Comparison of ENCODE assay signal across 8 cellular contexts in genomic region chr11:68009391-68010000, GRCh38. TPM values are rescaled to one million over a fixed set of nuclear protein-coding genes. Genes with fewer than 3 reads are reported as not detected.
DNase-seq lines count a peak whose midpoint lies in the region; ATAC-seq and TF ChIP-seq lines count a peak whose summit lies in the region.

No MANE protein-coding gene starts in this region.

- DNase-seq in G401 (ENCODE audit: low spot score) = peak; percentile 28
- DNase-seq in NOMO-1 treated with DMSO at 0.1 percent for 48 hours (lab: John Stamatoyannopoulos, UW; ENCODE audit: unreplicated experiment) = peak; percentile 67
- DNase-seq in colonic mucosa = no peak
- DNase-seq in activated naive CD4-positive, alpha-beta T cell treated with anti-CD3 and anti-CD28 coated beads, Interleukin-2, amount 50 U/mL, for 72 hours (ENCODE audit: low spot score in 2 of 2) = no peak

- H3K36me3 Mint-ChIP-seq in activated naive CD4-positive, alpha-beta T cell treated with anti-CD3 and anti-CD28 coated beads, Interleukin-2, amount 50 U/mL, for 72 hours = no peaks in the 10 kb centered on the region

- H3K27ac ChIP-seq in colonic mucosa (peak overlapping the region; percentile 93), neutrophil (peak overlapping the region; percentile 95)

- in situ Hi-C loops in G401 (cut with HindIII; ENCODE audit: low sequenced_read_pairs) = no loop called here

- H3K9ac ChIP-seq in colonic mucosa (ENCODE audit: low read depth in 2 of 2, low read length in 2 of 2) = peak overlapping the region in 1 of 2 donors; percentile 94

- intact Hi-C loops in colonic mucosa (cut with DNase I) = no loop called here

- H3K27ac Mint-ChIP-seq in activated naive CD4-positive, alpha-beta T cell treated with anti-CD3 and anti-CD28 coated beads, Interleukin-2, amount 50 U/mL, for 72 hours = no peak overlapping the region

- TF ChIP-seq CTCF in colonic mucosa (IDR thresholded peaks at IDR 0.05) (no peak), neutrophil (IDR thresholded peaks at IDR 0.05) (no peak)

- H3K4me1 ChIP-seq in colonic mucosa (peaks cover 13% of the 10 kb centered on the region), neutrophil (ENCODE audit: control insufficient read depth in 1 of 2, insufficient read depth in 1 of 2, low read depth in 1 of 2, low read length in 1 of 2) (peaks cover 65 to 68% of the 10 kb centered on the region in 2 experiments)

- ATAC-seq in GM19395 (IDR thresholded peaks at IDR 0.05; ENCODE audit: unreplicated experiment) = no peak
- ATAC-seq in GM21526 (IDR thresholded peaks at IDR 0.05; ENCODE audit: low FRiP score, unreplicated experiment) = no peak
- no peak for ATAC-seq in activated naive CD4-positive, alpha-beta T cell treated with anti-CD3 and anti-CD28 coated beads, Interleukin-2, amount 50 U/mL, for 72 hours
- no peak for ATAC-seq in HG03571 (IDR thresholded peaks at IDR 0.05; ENCODE audit: unreplicated experiment)

- no peaks in the 10 kb centered on the region for H3K9me3 ChIP-seq in colonic mucosa
- H3K9me3 ChIP-seq in neutrophil = no peaks in the 10 kb centered on the region

- no peaks in the 10 kb centered on the region for H3K9me3 Mint-ChIP-seq in activated naive CD4-positive, alpha-beta T cell treated with anti-CD3 and anti-CD28 coated beads, Interleukin-2, amount 50 U/mL, for 72 hours

- H3K27me3 ChIP-seq in colonic mucosa (no peaks in the 10 kb centered on the region), neutrophil (no peaks in the 10 kb centered on the region)

- H3K4me3 ChIP-seq in colonic mucosa (peak overlapping the region; percentile 29), neutrophil (ENCODE audit: low read depth in 1 of 2, low read length in 1 of 2) (peak overlapping the region; percentile 74 to 78)

- H3K36me3 ChIP-seq in colonic mucosa = no peaks in the 10 kb centered on the region
- H3K36me3 ChIP-seq in neutrophil = peaks cover 4% of the 10 kb centered on the region

RNA-seq across cellular contexts. Expression of gene ALDH3B1, which starts 0.6 kb away (rescaled TPM):
- 1.2 and 2.1 TPM in 2 replicates for total RNA-seq in G401 (2014; rRNA removed; shearing (Covaris generic))
- total RNA-seq in colonic mucosa = 10 to 100 TPM; 17.7 to 18.8 TPM
- under 1 TPM in 1 of 2 donors, not detected in 1; 0.11 TPM for total RNA-seq in activated naive CD4-positive, alpha-beta T cell treated with anti-CD3 and anti-CD28 coated beads, Interleukin-2, amount 50 U/mL, for 72 hours

RNA-seq across cellular contexts. Expression of gene UNC93B1, which starts 5.6 kb away (rescaled TPM):
- total RNA-seq in G401 (2014; rRNA removed; shearing (Covaris generic)) = 17.8 and 34.7 TPM in 2 replicates
- 10 to 100 TPM; 46.3 to 55.4 TPM for total RNA-seq in colonic mucosa
- 10 to 100 TPM in 1 of 2 donors, 1 to 10 TPM in 1; 7.7 to 23.6 TPM for total RNA-seq in activated naive CD4-positive, alpha-beta T cell treated with anti-CD3 and anti-CD28 coated beads, Interleukin-2, amount 50 U/mL, for 72 hours

RNA-seq across cellular contexts. Expression of gene NDUFS8, which starts 21.0 kb away (rescaled TPM):
- 177 and 212 TPM in 2 replicates for total RNA-seq in G401 (2014; rRNA removed; shearing (Covaris generic))
- 100 to 1,000 TPM; 149 to 247 TPM for total RNA-seq in colonic mucosa
- total RNA-seq in activated naive CD4-positive, alpha-beta T cell treated with anti-CD3 and anti-CD28 coated beads, Interleukin-2, amount 50 U/mL, for 72 hours = 100 to 1,000 TPM; 139 to 236 TPM

RNA-seq across cellular contexts. Expression of gene TCIRG1, which starts 29.3 kb away (rescaled TPM):
- 9.7 and 9.8 TPM in 2 replicates for total RNA-seq in G401 (2014; rRNA removed; shearing (Covaris generic))
- 100 to 1,000 TPM; 133 to 246 TPM for total RNA-seq in colonic mucosa
- 100 to 1,000 TPM; 226 to 295 TPM for total RNA-seq in activated naive CD4-positive, alpha-beta T cell treated with anti-CD3 and anti-CD28 coated beads, Interleukin-2, amount 50 U/mL, for 72 hours

Comparison
In these comparisons a context has a peak if more than half of its experiments do, and no peak if none do; other contexts are left out.
1. DNase-seq: peak in G401 (single experiment) and NOMO-1 treated with DMSO at 0.1 percent for 48 hours (single experiment); none in colonic mucosa (single experiment) and activated naive CD4-positive, alpha-beta T cell treated with anti-CD3 and anti-CD28 coated beads, Interleukin-2, amount 50 U/mL, for 72 hours (0 of 2).